In genomic region chr6:158285321-158285960, GRCh38 we compare ENCODE assay signal across 9 cellular contexts. TPM values are rescaled to one million over a fixed set of nuclear protein-coding genes. Genes with fewer than 3 reads are reported as not detected.
DNase-seq lines count a peak whose midpoint lies in the region; ATAC-seq and TF ChIP-seq lines count a peak whose summit lies in the region.
"Had no signal": no experiment of that assay in that cellular context is flagged by ENCODE, and none has a peak within 500 bp of the region (broad histone marks: within the 10 kb centered on the region; RNA-seq: fewer than 3 reads in every experiment).

No MANE protein-coding gene starts in this region.

- no peak overlapping the region for H3K4me3 Mint-ChIP-seq in T-helper 1 cell treated with Interleukin-12 subunit alpha and Interleukin-12 subunit beta and Interleukin-4 antibody, amounts not matched to agents 30 μg/mL and 1 μg/mL, for 36 hours
- no peak overlapping the region for H3K4me3 Mint-ChIP-seq in memory B cell

- no peaks in the 10 kb centered on the region for H3K9me3 Mint-ChIP-seq in T-helper 1 cell treated with Interleukin-12 subunit alpha and Interleukin-12 subunit beta and Interleukin-4 antibody, amounts not matched to agents 30 μg/mL and 1 μg/mL, for 36 hours
- no peaks in the 10 kb centered on the region for H3K9me3 Mint-ChIP-seq in memory B cell

- no peaks in the 10 kb centered on the region for H3K27me3 Mint-ChIP-seq in T-helper 1 cell treated with Interleukin-12 subunit alpha and Interleukin-12 subunit beta and Interleukin-4 antibody, amounts not matched to agents 30 μg/mL and 1 μg/mL, for 36 hours (ENCODE audit: low read depth)
- H3K27me3 Mint-ChIP-seq in memory B cell = no peaks in the 10 kb centered on the region

- peaks cover 4% of the 10 kb centered on the region for H3K36me3 Mint-ChIP-seq in T-helper 1 cell treated with Interleukin-12 subunit alpha and Interleukin-12 subunit beta and Interleukin-4 antibody, amounts not matched to agents 30 μg/mL and 1 μg/mL, for 36 hours (ENCODE audit: low read depth)
- H3K36me3 Mint-ChIP-seq in memory B cell = peaks cover 14% of the 10 kb centered on the region

- H3K36me3 ChIP-seq in thoracic aorta = no peaks in the 10 kb centered on the region

- ATAC-seq in memory B cell (ENCODE audit: low read depth) (no peak), thoracic aorta (ENCODE audit: insufficient number of reproducible peaks, low FRiP score, low read depth) (no peak)

- H3K27me3 ChIP-seq in thoracic aorta (replicated peaks; ENCODE audit: insufficient read depth) = no peaks in the 10 kb centered on the region

- H3K27ac ChIP-seq in caudate nucleus (ENCODE audit: low read depth, low read length) (peak overlapping the region; percentile 90), thoracic aorta (peak overlapping the region; percentile 3 to 79)

- H3K4me3 ChIP-seq in thoracic aorta = no peak overlapping the region

- DNase-seq in T-helper 1 cell = no peak
- DNase-seq in caudate nucleus (lab: John Stamatoyannopoulos, UW) = peak in 32 of 61 donors; percentile 9 to 86 (median 34)
- no peak for DNase-seq in memory B cell (ENCODE audit: low spot score in 2 of 2)
- DNase-seq in thoracic aorta (ENCODE audit: low spot score) = no peak
- DNase-seq in GOT3 (lab: John Stamatoyannopoulos, UW) = no peak
- no peak for DNase-seq in NCI-H510A treated with DMSO at 0.1 percent for 48 hours (lab: John Stamatoyannopoulos, UW)
- DNase-seq in NCI-H524 treated with DMSO at 0.1 percent for 48 hours (lab: John Stamatoyannopoulos, UW) = no peak
- DNase-seq: NCI-H1092 had no signal

- H3K4me1 Mint-ChIP-seq in T-helper 1 cell treated with Interleukin-12 subunit alpha and Interleukin-12 subunit beta and Interleukin-4 antibody, amounts not matched to agents 30 μg/mL and 1 μg/mL, for 36 hours (ENCODE audit: low read depth) = peaks cover 39% of the 10 kb centered on the region
- H3K4me1 Mint-ChIP-seq in memory B cell = peaks cover 39% of the 10 kb centered on the region

- peaks cover 29 to 41% of the 10 kb centered on the region in 2 donors for H3K4me1 ChIP-seq in thoracic aorta (ENCODE audit: control insufficient read depth in 1 of 2, low read depth in 2 of 2)

- TF ChIP-seq CTCF in thoracic aorta (IDR thresholded peaks at IDR 0.05) = no peak

- no peaks in the 10 kb centered on the region for H3K9me3 ChIP-seq in thoracic aorta

- H3K27ac Mint-ChIP-seq in T-helper 1 cell treated with Interleukin-12 subunit alpha and Interleukin-12 subunit beta and Interleukin-4 antibody, amounts not matched to agents 30 μg/mL and 1 μg/mL, for 36 hours = peak overlapping the region; percentile 17
- peak overlapping the region; percentile 79 for H3K27ac Mint-ChIP-seq in memory B cell

RNA-seq across cellular contexts. Expression of gene TULP4, which starts 26.8 kb away (rescaled TPM):
- total RNA-seq in thoracic aorta = 100 to 1,000 TPM in 1 of 2 donors, 10 to 100 TPM in 1; 75.5 to 189 TPM

Comparison
In these comparisons a context has a peak if more than half of its experiments do, and no peak if none do; other contexts are left out.
1. DNase-seq: peak in caudate nucleus (32 of 61); none in T-helper 1 cell (0 of 5), memory B cell (0 of 2), thoracic aorta (single experiment), GOT3 (single experiment), NCI-H510A treated with DMSO at 0.1 percent for 48 hours (single experiment) and NCI-H524 treated with DMSO at 0.1 percent for 48 hours (single experiment).